ENCODE assay signal across 28 cellular contexts in the genomic region with DNA sequence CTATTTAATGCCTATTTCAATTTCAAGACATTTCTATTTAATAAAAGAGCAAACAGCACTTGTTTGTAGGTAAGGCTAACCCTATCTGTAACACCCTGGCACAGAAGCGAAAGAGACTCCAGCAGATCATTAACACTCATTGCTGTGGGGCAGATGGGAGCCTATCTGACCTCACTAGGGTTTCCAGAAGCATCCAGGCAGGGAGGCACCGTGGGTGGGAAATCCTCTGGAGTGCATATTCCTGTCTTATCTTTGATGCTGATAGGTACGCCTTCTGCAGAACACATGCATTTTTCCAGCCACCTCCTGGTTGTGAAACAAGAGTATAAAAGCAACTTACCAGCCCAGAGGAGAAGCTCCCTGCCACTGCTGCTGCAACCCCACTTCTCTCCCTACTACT.
A peak's percentile ranks its signal among the peaks of the same experiment; 100 is the strongest.
DNase-seq lines count a peak whose midpoint lies in the region; ATAC-seq, FAIRE-seq and TF ChIP-seq lines count a peak whose summit lies in the region.
"Had no signal": no experiment of that assay in that cellular context is flagged by ENCODE, and none has a peak within 500 bp of the region (broad histone marks: within the 10 kb centered on the region; RNA-seq: fewer than 3 reads in every experiment).

No MANE protein-coding gene starts in this region.

- POLR2A ChIA-PET in HEK293 (lab: Yijun Ruan, JAX): no interaction called here

- CTCF ChIA-PET in HEK293 (lab: Yijun Ruan, JAX): no interaction called here

- 43 to 48% methylated on average over 3 of the region's 3 CpGs for WGBS in pancreas, 2 donors
- WGBS in testis, 2 donors: 46 to 50% methylated on average over 3 of the region's 3 CpGs

- no peak for FAIRE-seq in pancreas (lab: Jason Lieb, UNC)
- FAIRE-seq: D721Med, K562, keratinocyte, TTC549 had no signal

- H3K9me3 ChIP-seq in HEK293 (ENCODE audit: control insufficient read depth, insufficient read depth, low read depth, low read length) (no peaks in the 10 kb centered on the region), pancreas (no peaks in the 10 kb centered on the region), testis (no peaks in the 10 kb centered on the region)
- H3K9me3 ChIP-seq: gastrocnemius medialis, MG63, thoracic aorta had no signal

- TF ChIP-seq CTCF in HEK293 (tag by site-specific recombination; IDR thresholded peaks at IDR 0.05) (no peak), pancreas (IDR thresholded peaks at IDR 0.05) (no peak), testis (IDR thresholded peaks at IDR 0.05) (no peak)

- no peak overlapping the region for H3K4me3 ChIP-seq in HEK293 (ENCODE audit: low read depth, low read length)
- no peak overlapping the region for H3K4me3 ChIP-seq in pancreas
- H3K4me3 ChIP-seq in testis: no peak overlapping the region
- H3K4me3 ChIP-seq: gastrocnemius medialis, K562, MG63, thoracic aorta had no signal

- no peak for TF ChIP-seq POLR2A in testis (IDR thresholded peaks at IDR 0.05)

- intact Hi-C loops in pancreas (cut with DNase I): no loop called here
- intact Hi-C loops in testis (cut with DNase I; ENCODE audit: low total_unique reads): no loop called here

- peak; percentile 43 to 76 (median 67) for ATAC-seq in pancreas
- ATAC-seq in esophagus mucosa: no peak
- ATAC-seq: gastrocnemius medialis, K562, Panc1, T-cell had no signal

- H3K27me3 ChIP-seq in pancreas (no peaks in the 10 kb centered on the region), testis (no peaks in the 10 kb centered on the region)
- H3K27me3 ChIP-seq: brain microvascular endothelial cell, gastrocnemius medialis, MG63 had no signal

- H3K36me3 ChIP-seq in HEK293 (ENCODE audit: control insufficient read depth in 2 of 2, insufficient read depth in 1 of 2, low read length in 2 of 2): no peaks in the 10 kb centered on the region
- H3K36me3 ChIP-seq in pancreas: no peaks in the 10 kb centered on the region
- H3K36me3 ChIP-seq in testis (ENCODE audit: low read depth, missing control alignments): no peaks in the 10 kb centered on the region
- H3K36me3 ChIP-seq: brain microvascular endothelial cell, gastrocnemius medialis, MG63, thoracic aorta had no signal

- no peak overlapping the region for H3K27ac ChIP-seq in HEK293 (ENCODE audit: extremely low read depth, low read depth, low read length)
- peak overlapping the region in 3 of 4 donors; percentile 43 to 63 (median 45) for H3K27ac ChIP-seq in pancreas
- no peak overlapping the region for H3K27ac ChIP-seq in testis
- H3K27ac ChIP-seq: brain microvascular endothelial cell, gastrocnemius medialis, thoracic aorta had no signal

- DNase-seq in amniotic epithelial cell (ENCODE audit: low read depth) (peak; percentile 93), islet precursor cell (peak; percentile 60), pancreas (peak in 2 of 6 donors; percentile 9 to 17), NCI-H2107 (lab: John Stamatoyannopoulos, UW) (no peak), testis (no peak)
- DNase-seq: activated CD4-positive, CD25-positive, alpha-beta regulatory T cell treated with anti-CD3 and anti-CD28 coated beads, Interleukin-2, amount 50 U/mL, for 72 hours; activated naive CD4-positive, alpha-beta T cell; activated T-cell treated with anti-CD3 and anti-CD28 coated beads, Interleukin-2, amount 50 U/mL, for 48 hours; brain microvascular endothelial cell; effector CD4-positive, alpha-beta T cell; gastrocnemius medialis; hypothalamus; MG63; NCI-H1417; NCI-H2081 treated with DMSO at 0.1 percent for 48 hours; NCI-H510A treated with DMSO at 0.1 percent for 48 hours; occipital lobe; stimulated activated CD4-positive, alpha-beta T cell treated with anti-CD3 and anti-CD28 coated beads, Interleukin-4, amount 100 ng/mL, for 1 hour; stimulated activated naive CD4-positive, alpha-beta T cell; T-cell had no signal

- H3K4me1 ChIP-seq in HEK293 (ENCODE audit: control insufficient read depth, insufficient read depth, low read length) (peaks cover 2% of the 10 kb centered on the region; the same call in 1 of the 2 replicates), pancreas (peaks cover 0 to 16% (median 15%) of the 10 kb centered on the region in 3 donors), testis (peaks cover 20% of the 10 kb centered on the region)
- H3K4me1 ChIP-seq: gastrocnemius medialis had no signal

TF ChIP-seq in HEK293, 187 proteins besides CTCF, POLR2A, EP300 and RAD21:
- TF ChIP-seq ZIC2 (tag by site-specific recombination; IDR thresholded peaks at IDR 0.05): peak; percentile 59
- TF ChIP-seq, protein P1, sequence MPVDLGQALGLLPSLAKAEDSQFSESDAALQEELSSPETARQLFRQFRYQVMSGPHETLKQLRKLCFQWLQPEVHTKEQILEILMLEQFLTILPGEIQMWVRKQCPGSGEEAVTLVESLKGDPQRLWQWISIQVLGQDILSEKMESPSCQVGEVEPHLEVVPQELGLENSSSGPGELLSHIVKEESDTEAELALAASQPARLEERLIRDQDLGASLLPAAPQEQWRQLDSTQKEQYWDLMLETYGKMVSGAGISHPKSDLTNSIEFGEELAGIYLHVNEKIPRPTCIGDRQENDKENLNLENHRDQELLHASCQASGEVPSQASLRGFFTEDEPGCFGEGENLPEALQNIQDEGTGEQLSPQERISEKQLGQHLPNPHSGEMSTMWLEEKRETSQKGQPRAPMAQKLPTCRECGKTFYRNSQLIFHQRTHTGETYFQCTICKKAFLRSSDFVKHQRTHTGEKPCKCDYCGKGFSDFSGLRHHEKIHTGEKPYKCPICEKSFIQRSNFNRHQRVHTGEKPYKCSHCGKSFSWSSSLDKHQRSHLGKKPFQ (tag by site-specific recombination; IDR thresholded peaks at IDR 0.05): no peak
- TF ChIP-seq ZNF335 (tag by site-specific recombination; conservative IDR thresholded peaks at IDR 0.05): no peak
- no peak for TF ChIP-seq MEIS1 (CRISPR knock-in tag; IDR thresholded peaks at IDR 0.05; ENCODE audit: borderline replicate concordance)
- peak; percentile 70 for TF ChIP-seq GLIS1 (tag by site-specific recombination; IDR thresholded peaks at IDR 0.05)
- TF ChIP-seq ZNF112 (tag by site-specific recombination; IDR thresholded peaks at IDR 0.05): no peak
- TF ChIP-seq TRIM28 (IDR thresholded peaks at IDR 0.05; ENCODE audit: borderline replicate concordance, low read length): no peak; the same call in 1 of the 2 replicates
- 0 out of 2 replicates have a peak, but pooled peaks have one; percentile 14 for TF ChIP-seq ZFHX2 (tag by site-specific recombination; conservative IDR thresholded peaks at IDR 0.05)

Comparison
In these comparisons a context has a peak if more than half of its experiments do, and no peak if none do; other contexts are left out.
1. H3K27ac ChIP-seq: peak in pancreas (3 of 4); none in HEK293 (single experiment) and testis (0 of 2).
2. DNase-seq: peak in amniotic epithelial cell (single experiment) and islet precursor cell (single experiment); none in NCI-H2107 (single experiment) and testis (single experiment).